Comparison of ENCODE assay signal across 8 cellular contexts in the genomic region with DNA sequence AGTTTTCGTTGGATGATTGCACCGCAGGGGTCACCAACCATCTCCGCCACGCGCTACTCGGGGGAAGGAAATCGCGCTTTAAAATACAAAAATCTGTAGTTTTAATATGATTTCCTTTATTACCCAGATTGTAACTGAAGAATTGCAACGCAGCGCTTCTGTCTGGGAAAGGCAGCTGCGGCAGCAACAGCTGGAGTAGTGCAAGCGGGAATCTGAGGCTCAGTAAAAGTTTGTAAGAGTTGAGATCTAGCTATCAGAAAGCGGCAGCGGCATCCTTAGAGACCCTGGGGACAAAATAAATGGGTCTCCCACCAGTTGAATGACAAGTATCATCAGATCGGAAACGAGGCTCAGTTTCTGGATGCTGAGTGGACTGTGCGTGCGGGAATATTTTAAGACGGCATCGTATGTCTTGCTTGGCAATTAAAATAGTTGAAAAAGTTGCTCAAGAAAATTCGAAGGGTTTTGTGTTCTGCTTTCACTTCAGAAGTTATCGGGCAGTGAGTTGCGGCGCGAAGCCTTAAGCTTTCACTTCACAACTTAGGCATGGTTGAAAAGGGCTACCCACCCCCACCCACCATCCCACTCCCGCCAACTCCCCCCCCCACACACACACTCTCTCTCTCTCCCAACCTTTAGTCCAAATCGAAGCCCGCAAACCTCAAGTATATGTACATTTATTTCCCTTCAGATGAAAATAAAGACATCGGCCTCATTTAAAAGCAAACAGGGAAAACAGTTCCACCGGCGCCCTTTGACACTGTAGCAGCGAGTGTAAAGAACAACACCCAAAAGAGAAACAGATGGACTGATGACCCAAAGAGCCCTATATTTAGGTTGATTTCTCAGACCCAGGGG. TPM values are rescaled to one million over a fixed set of nuclear protein-coding genes. Genes with fewer than 3 reads are reported as not detected.
DNase-seq lines count a peak whose midpoint lies in the region; ATAC-seq lines count a peak whose summit lies in the region.

No MANE protein-coding gene starts in this region.

- ATAC-seq in stimulated activated effector memory CD8-positive, alpha-beta T cell treated with anti-CD3 and anti-CD28 coated beads, Interleukin-12 subunit alpha, Interleukin-12 subunit beta, amount 100 ng/mL, for 72 hours = no peak
- no peak for ATAC-seq in HG02840 (IDR thresholded peaks at IDR 0.05; ENCODE audit: low FRiP score, unreplicated experiment)
- ATAC-seq in HG03469 (IDR thresholded peaks at IDR 0.05; ENCODE audit: unreplicated experiment) = no peak

- no peak overlapping the region for H3K27ac Mint-ChIP-seq in activated naive CD8-positive, alpha-beta T cell treated with anti-CD3 and anti-CD28 coated beads for 36 hours
- H3K27ac Mint-ChIP-seq in stimulated activated effector memory CD8-positive, alpha-beta T cell treated with anti-CD3 and anti-CD28 coated beads, Interleukin-12 subunit alpha, Interleukin-12 subunit beta, amount 100 ng/mL, for 72 hours = no peak overlapping the region

- peaks cover 39% of the 10 kb centered on the region for H3K4me1 Mint-ChIP-seq in activated naive CD8-positive, alpha-beta T cell treated with anti-CD3 and anti-CD28 coated beads for 36 hours
- H3K4me1 Mint-ChIP-seq in stimulated activated effector memory CD8-positive, alpha-beta T cell treated with anti-CD3 and anti-CD28 coated beads, Interleukin-12 subunit alpha, Interleukin-12 subunit beta, amount 100 ng/mL, for 72 hours = peaks cover 48% of the 10 kb centered on the region

- H3K27me3 Mint-ChIP-seq in activated naive CD8-positive, alpha-beta T cell treated with anti-CD3 and anti-CD28 coated beads for 36 hours = peaks cover 86% of the 10 kb centered on the region

- peak overlapping the region; percentile 69 for H3K4me3 Mint-ChIP-seq in activated naive CD8-positive, alpha-beta T cell treated with anti-CD3 and anti-CD28 coated beads for 36 hours
- peak overlapping the region; percentile 88 for H3K4me3 Mint-ChIP-seq in stimulated activated effector memory CD8-positive, alpha-beta T cell treated with anti-CD3 and anti-CD28 coated beads, Interleukin-12 subunit alpha, Interleukin-12 subunit beta, amount 100 ng/mL, for 72 hours

- DNase-seq in DMS53 (lab: John Stamatoyannopoulos, UW) = peak; percentile 22
- no peak for DNase-seq in DMS53 treated with DMSO at 0.1 percent for 48 hours (lab: John Stamatoyannopoulos, UW; ENCODE audit: unreplicated experiment)
- no peak for DNase-seq in activated naive CD8-positive, alpha-beta T cell treated with anti-CD3 and anti-CD28 coated beads for 36 hours
- DNase-seq in stimulated activated effector memory CD8-positive, alpha-beta T cell treated with anti-CD3 and anti-CD28 coated beads, Interleukin-12 subunit alpha, Interleukin-12 subunit beta, amount 100 ng/mL, for 72 hours (ENCODE audit: low spot score in 2 of 2) = no peak
- no peak for DNase-seq in T-helper 9 cell

- no peaks in the 10 kb centered on the region for H3K9me3 Mint-ChIP-seq in activated naive CD8-positive, alpha-beta T cell treated with anti-CD3 and anti-CD28 coated beads for 36 hours
- no peaks in the 10 kb centered on the region for H3K9me3 Mint-ChIP-seq in stimulated activated effector memory CD8-positive, alpha-beta T cell treated with anti-CD3 and anti-CD28 coated beads, Interleukin-12 subunit alpha, Interleukin-12 subunit beta, amount 100 ng/mL, for 72 hours

- peak overlapping the region; percentile 58 for H3K4me3 ChIP-seq in iPS-11a (ENCODE audit: low read depth, low read length)

- peaks cover 1% of the 10 kb centered on the region for H3K36me3 Mint-ChIP-seq in activated naive CD8-positive, alpha-beta T cell treated with anti-CD3 and anti-CD28 coated beads for 36 hours
- no peaks in the 10 kb centered on the region for H3K36me3 Mint-ChIP-seq in stimulated activated effector memory CD8-positive, alpha-beta T cell treated with anti-CD3 and anti-CD28 coated beads, Interleukin-12 subunit alpha, Interleukin-12 subunit beta, amount 100 ng/mL, for 72 hours

RNA-seq across cellular contexts. Expression of a gene that starts 2.6 kb away (rescaled TPM):
- not detected for total RNA-seq in activated naive CD8-positive, alpha-beta T cell treated with anti-CD3 and anti-CD28 coated beads for 36 hours
